13 cellular contexts compared by ENCODE assay signal in genomic region chr11:72758304-72758689, GRCh38. TPM values are rescaled to one million over a fixed set of nuclear protein-coding genes. Genes with fewer than 3 reads are reported as not detected.
DNase-seq lines count a peak whose midpoint lies in the region; ATAC-seq, FAIRE-seq and TF ChIP-seq lines count a peak whose summit lies in the region.
"Had no signal": no experiment of that assay in that cellular context is flagged by ENCODE, and none has a peak within 500 bp of the region (broad histone marks: within the 10 kb centered on the region; RNA-seq: fewer than 3 reads in every experiment).

No MANE protein-coding gene starts in this region.

- TF ChIP-seq POLR2A in HepG2 (IDR thresholded peaks at IDR 0.05; ENCODE audit: insufficient read depth in 1 of 2, low read depth in 2 of 2, low read length in 2 of 2) = no peak
- TF ChIP-seq POLR2A in right lobe of liver (IDR thresholded peaks at IDR 0.05) = no peak
- TF ChIP-seq POLR2A in adrenal gland (IDR thresholded peaks at IDR 0.05) = no peak

- POLR2A ChIA-PET in HepG2 (lab: Yijun Ruan, JAX) = interaction anchor here (1.1 kb wide), 1 partner anchor 36 kb away, joined by 3 read pairs; the partner anchor contains the start of gene STARD10

- TF ChIP-seq CTCF in HepG2 (CRISPR knock-in tag; IDR thresholded peaks at IDR 0.05) (no peak), right lobe of liver (IDR thresholded peaks at IDR 0.05) (no peak), adrenal gland (IDR thresholded peaks at IDR 0.05) (no peak)

- H3K9ac ChIP-seq in HepG2 (ENCODE audit: insufficient read depth, low read depth, low read length) = no peak overlapping the region

- DNase-seq in HepG2 (ENCODE audit: low spot score) = no peak
- no peak for DNase-seq in right lobe of liver
- peak in 1 of 7 donors; percentile 23 for DNase-seq in adrenal gland
- peak; percentile 81 for DNase-seq in glomerular visceral epithelial cell (ENCODE audit: extremely low spot score)
- DNase-seq in DMS53 (lab: John Stamatoyannopoulos, UW) = no peak
- no peak for DNase-seq in cerebellum (ENCODE audit: low spot score)
- DNase-seq: activated CD4-positive, alpha-beta T cell treated with anti-CD3 and anti-CD28 coated beads for 36 hours; dermis blood vessel endothelial cell; H7; stimulated activated CD4-positive, alpha-beta T cell treated with anti-CD3 and anti-CD28 coated beads, Interleukin-4, amount 100 ng/mL, for 4 hours had no signal

- intact Hi-C loops in HepG2 (cut with micrococcal nuclease; ENCODE audit: unreplicated experiment) = no loop called here
- intact Hi-C loops in right lobe of liver (cut with DNase I) = no loop called here
- intact Hi-C loops in adrenal gland (cut with DNase I) = no loop called here

- H3K36me3 ChIP-seq in HepG2 (replicated peaks in 1 of 2; ENCODE audit: control insufficient read depth in 1 of 2, insufficient read depth in 2 of 2, low read length in 2 of 2) (peaks cover 34 to 65% of the 10 kb centered on the region in 2 experiments), right lobe of liver (peaks cover 0 to 59% (median 25%) of the 10 kb centered on the region in 4 donors), adrenal gland (replicated peaks in 1 of 2) (peaks cover 0 to 26% of the 10 kb centered on the region in 2 donors)

- H3K4me1 ChIP-seq in HepG2 (ENCODE audit: insufficient read depth, low read length) (peaks cover 17% of the 10 kb centered on the region), right lobe of liver (peaks cover 0 to 15% (median 2%) of the 10 kb centered on the region in 4 donors), adrenal gland (replicated peaks in 1 of 2) (peaks cover 18 to 38% of the 10 kb centered on the region in 2 donors)

- in situ Hi-C loops in HepG2 (cut with HindIII; ENCODE audit: extremely low pct_ligation_motif_present, low pct_unique_long_range_greater_than_20kb) = no loop called here

- BruUV-seq in HepG2 (replicated peaks; lab: Mats Ljungman, UMichigan) = no TSS peak

- WGBS in HepG2 (ENCODE audit: low lambda C conversion rate) = 96% methylated on average over 4 of the region's 7 CpGs
- WGBS in right lobe of liver (ENCODE audit: insufficient coverage, low coverage, low lambda C conversion rate, missing lambda C conversion rate) = 85% methylated on average over 3 of the region's 7 CpGs
- 80 to 87% (median 86%) methylated on average over 4 to 7 of the region's 7 CpGs; no CpG with 5 or more reads in 1 of the 4 donors for WGBS in adrenal gland, 4 donors

- no peak for FAIRE-seq in HepG2 (lab: Jason Lieb, UNC)
- FAIRE-seq: D721Med had no signal

- no peaks in the 10 kb centered on the region for H3K9me3 ChIP-seq in HepG2 (ENCODE audit: low read length)
- no peaks in the 10 kb centered on the region for H3K9me3 ChIP-seq in right lobe of liver
- H3K9me3 ChIP-seq in adrenal gland (replicated peaks in 1 of 3) = no peaks in the 10 kb centered on the region

- H3K27ac ChIP-seq in HepG2 (ENCODE audit: extremely low read length, insufficient read depth, low read length) (no peak overlapping the region), right lobe of liver (no peak overlapping the region), adrenal gland (peak overlapping the region in 3 of 5 donors; percentile 33 to 66 (median 65))

- H2AFZ ChIP-seq in HepG2 (ENCODE audit: low read length) = no peak overlapping the region

- H3K4me2 ChIP-seq in HepG2 (ENCODE audit: low read depth, low read length) = no peak overlapping the region

- peaks cover 20% of the 10 kb centered on the region for H3K79me2 ChIP-seq in HepG2 (ENCODE audit: insufficient read depth, low read length)

- H3K4me3 ChIP-seq in HepG2 (replicated peaks in 1 of 3; ENCODE audit: insufficient read depth in 1 of 3, low read depth in 2 of 3, low read length in 3 of 3) (no peak overlapping the region), right lobe of liver (no peak overlapping the region), adrenal gland (no peak overlapping the region)

- TF ChIP-seq RAD21 in HepG2 (CRISPR knock-in tag; IDR thresholded peaks at IDR 0.05) = no peak

- 0 out of 2 replicates have a peak, but pooled peaks cover 3% of the 10 kb centered on the region for H4K20me1 ChIP-seq in HepG2 (ENCODE audit: insufficient read depth, low read length)

- ATAC-seq in HepG2 (no peak), right lobe of liver (no peak), HG02973 (IDR thresholded peaks at IDR 0.05; ENCODE audit: unreplicated experiment) (no peak), GM18867 (IDR thresholded peaks at IDR 0.05; ENCODE audit: unreplicated experiment) (no peak)
- ATAC-seq: activated CD4-positive, alpha-beta T cell treated with anti-CD3 and anti-CD28 coated beads for 36 hours had no signal

- H3K27me3 ChIP-seq in HepG2 (ENCODE audit: control insufficient read depth in 1 of 2, insufficient read depth in 2 of 2, low read length in 2 of 2) (no peaks in the 10 kb centered on the region), right lobe of liver (no peaks in the 10 kb centered on the region), adrenal gland (no peaks in the 10 kb centered on the region)

- TF ChIP-seq EP300 in HepG2 (IDR thresholded peaks at IDR 0.05; ENCODE audit: low read depth in 2 of 2, low read length in 2 of 2) = no peak
- no peak for TF ChIP-seq EP300 in HepG2 (CRISPR knock-in tag; IDR thresholded peaks at IDR 0.05; ENCODE audit: borderline replicate concordance)

- CTCF ChIA-PET in HepG2 (lab: Yijun Ruan, JAX; ENCODE audit: low intra/inter-chr PET ratio, low total read pairs) = no interaction called here

RNA-seq across cellular contexts. Expression of gene ARAP1, which starts 6.1 kb away (rescaled TPM):
- 55.2 and 55.5 TPM in 2 replicates for total RNA-seq in HepG2 (2016; rRNA removed; fragmentation: Illumina TruSeq; extraction: Trizol)
- 21.9 TPM in 2 replicates for total RNA-seq in HepG2 (2016; cell fraction: cytosol; rRNA removed; fragmentation: Illumina TruSeq; extraction: Trizol; ENCODE audit: low read depth)
- 49.1 and 52.3 TPM in 2 replicates for total RNA-seq in HepG2 (2016; cell fraction: insoluble cytoplasmic fraction; rRNA removed; fragmentation: Illumina TruSeq; extraction: Trizol)
- 15.6 and 18.1 TPM in 2 replicates for total RNA-seq in HepG2 (2016; cell fraction: membrane; rRNA removed; fragmentation: Illumina TruSeq; extraction: Trizol)
- total RNA-seq in HepG2 (2016; cell fraction: nucleus; rRNA removed; fragmentation: Illumina TruSeq; extraction: Trizol) = 76.5 and 77.3 TPM in 2 replicates
- 43.2 and 64.0 TPM in 2 replicates for polyA plus RNA-seq in HepG2 (2011; rRNA removed)
- polyA plus RNA-seq in HepG2 (2011; cell fraction: cytosol; rRNA removed) = 27.5 and 37.2 TPM in 2 replicates
- polyA plus RNA-seq in HepG2 (2011; cell fraction: nucleus; rRNA removed) = 341 and 362 TPM in 2 replicates
- polyA plus RNA-seq in HepG2 (2012) = 33.2 and 39.7 TPM in 2 replicates
- polyA plus RNA-seq in HepG2 (2016; cell fraction: cytosol; fragmentation: Illumina TruSeq; extraction: Trizol; ENCODE audit: low read depth) = 2.2 and 3.2 TPM in 2 replicates
- polyA plus RNA-seq in HepG2 (2016; cell fraction: insoluble cytoplasmic fraction; fragmentation: Illumina TruSeq; extraction: Trizol; ENCODE audit: low read depth) = 40.0 and 49.8 TPM in 2 replicates
- 5.5 and 6.6 TPM in 2 replicates for polyA plus RNA-seq in HepG2 (2016; cell fraction: membrane; fragmentation: Illumina TruSeq; extraction: Trizol; ENCODE audit: low read depth)
- 163 and 180 TPM in 2 replicates for polyA plus RNA-seq in HepG2 (2016; cell fraction: nucleus; fragmentation: Illumina TruSeq; extraction: Trizol; ENCODE audit: insufficient read depth, low read depth)
- 42.6 and 95.7 TPM in 2 replicates for polyA minus RNA-seq in HepG2 (2011; rRNA and poly(A)+ RNA removed; ENCODE audit: low replicate concordance)
- 32.2 and 38.2 TPM in 2 replicates for polyA minus RNA-seq in HepG2 (2011; cell fraction: cytosol; rRNA and poly(A)+ RNA removed)
- 73.1 and 90.3 TPM in 2 replicates for polyA minus RNA-seq in HepG2 (2011; cell fraction: nucleus; rRNA and poly(A)+ RNA removed)
- total RNA-seq in right lobe of liver = 10 to 100 TPM; 32.9 to 76.7 (median 41.2) TPM
- 100 to 1,000 TPM; 103 to 216 (median 153) TPM for total RNA-seq in adrenal gland
- polyA plus RNA-seq in adrenal gland = 100 to 1,000 TPM in 2 of 3 donors, 10 to 100 TPM in 1; 30.0 to 217 (median 150) TPM
- total RNA-seq in cerebellum = 23.0 TPM

RNA-seq across cellular contexts. Expression of gene STARD10, which starts 35.5 kb away (rescaled TPM):
- total RNA-seq in HepG2 (2016; rRNA removed; fragmentation: Illumina TruSeq; extraction: Trizol) (248 and 341 TPM in 2 replicates), right lobe of liver (100 to 1,000 TPM; 282 to 525 (median 330) TPM), adrenal gland (100 to 1,000 TPM; 190 to 425 (median 350) TPM), cerebellum (14.5 TPM)
- 1,658 and 1,675 TPM in 2 replicates for total RNA-seq in HepG2 (2016; cell fraction: cytosol; rRNA removed; fragmentation: Illumina TruSeq; extraction: Trizol; ENCODE audit: low read depth)
- 231 and 367 TPM in 2 replicates for total RNA-seq in HepG2 (2016; cell fraction: insoluble cytoplasmic fraction; rRNA removed; fragmentation: Illumina TruSeq; extraction: Trizol)
- total RNA-seq in HepG2 (2016; cell fraction: membrane; rRNA removed; fragmentation: Illumina TruSeq; extraction: Trizol) = 1,130 and 1,245 TPM in 2 replicates
- 138 and 147 TPM in 2 replicates for total RNA-seq in HepG2 (2016; cell fraction: nucleus; rRNA removed; fragmentation: Illumina TruSeq; extraction: Trizol)
- polyA plus RNA-seq in HepG2 (2011; rRNA removed) (260 and 311 TPM in 2 replicates), adrenal gland (100 to 1,000 TPM; 261 to 668 (median 513) TPM)
- polyA plus RNA-seq in HepG2 (2011; cell fraction: cytosol; rRNA removed) = 248 and 317 TPM in 2 replicates
- polyA plus RNA-seq in HepG2 (2011; cell fraction: nucleus; rRNA removed) = 146 and 149 TPM in 2 replicates
- 146 and 179 TPM in 2 replicates for polyA plus RNA-seq in HepG2 (2012)
- 2,121 and 2,355 TPM in 2 replicates for polyA plus RNA-seq in HepG2 (2016; cell fraction: cytosol; fragmentation: Illumina TruSeq; extraction: Trizol; ENCODE audit: low read depth)
- 324 and 400 TPM in 2 replicates for polyA plus RNA-seq in HepG2 (2016; cell fraction: insoluble cytoplasmic fraction; fragmentation: Illumina TruSeq; extraction: Trizol; ENCODE audit: low read depth)
- polyA plus RNA-seq in HepG2 (2016; cell fraction: membrane; fragmentation: Illumina TruSeq; extraction: Trizol; ENCODE audit: low read depth) = 1,491 and 1,549 TPM in 2 replicates
- polyA plus RNA-seq in HepG2 (2016; cell fraction: nucleus; fragmentation: Illumina TruSeq; extraction: Trizol; ENCODE audit: insufficient read depth, low read depth) = 357 and 378 TPM in 2 replicates
- polyA minus RNA-seq in HepG2 (2011; rRNA and poly(A)+ RNA removed; ENCODE audit: low replicate concordance) = 15.4 and 222 TPM in 2 replicates
- 77.0 and 88.8 TPM in 2 replicates for polyA minus RNA-seq in HepG2 (2011; cell fraction: cytosol; rRNA and poly(A)+ RNA removed)
- polyA minus RNA-seq in HepG2 (2011; cell fraction: nucleus; rRNA and poly(A)+ RNA removed) = 41.4 and 44.8 TPM in 2 replicates

RNA-seq across cellular contexts. Expression of gene ATG16L2, which starts 55.9 kb away (rescaled TPM):
- total RNA-seq in HepG2 (2016; rRNA removed; fragmentation: Illumina TruSeq; extraction: Trizol) = 0.79 and 6.2 TPM in 2 replicates
- 0.71 and 1.1 TPM in 2 replicates for total RNA-seq in HepG2 (2016; cell fraction: cytosol; rRNA removed; fragmentation: Illumina TruSeq; extraction: Trizol; ENCODE audit: low read depth)
- 0.88 and 6.5 TPM in 2 replicates for total RNA-seq in HepG2 (2016; cell fraction: insoluble cytoplasmic fraction; rRNA removed; fragmentation: Illumina TruSeq; extraction: Trizol)
- 0.93 and 2.4 TPM in 2 replicates for total RNA-seq in HepG2 (2016; cell fraction: membrane; rRNA removed; fragmentation: Illumina TruSeq; extraction: Trizol)
- 11.6 and 12.0 TPM in 2 replicates for total RNA-seq in HepG2 (2016; cell fraction: nucleus; rRNA removed; fragmentation: Illumina TruSeq; extraction: Trizol)
- 14.8 and 19.3 TPM in 2 replicates for polyA plus RNA-seq in HepG2 (2011; rRNA removed)
- 2.1 and 3.0 TPM in 2 replicates for polyA plus RNA-seq in HepG2 (2011; cell fraction: cytosol; rRNA removed)
- polyA plus RNA-seq in HepG2 (2011; cell fraction: nucleus; rRNA removed) = 251 and 263 TPM in 2 replicates
- polyA plus RNA-seq in HepG2 (2012) = 8.2 and 9.1 TPM in 2 replicates
- polyA plus RNA-seq in HepG2 (2016; cell fraction: cytosol; fragmentation: Illumina TruSeq; extraction: Trizol; ENCODE audit: low read depth) = 0.28 and 0.58 TPM in 2 replicates
- 0.75 and 1.2 TPM in 2 replicates for polyA plus RNA-seq in HepG2 (2016; cell fraction: insoluble cytoplasmic fraction; fragmentation: Illumina TruSeq; extraction: Trizol; ENCODE audit: low read depth)
- polyA plus RNA-seq in HepG2 (2016; cell fraction: membrane; fragmentation: Illumina TruSeq; extraction: Trizol; ENCODE audit: low read depth) = 0.56 and 0.72 TPM in 2 replicates
- 31.9 and 32.0 TPM in 2 replicates for polyA plus RNA-seq in HepG2 (2016; cell fraction: nucleus; fragmentation: Illumina TruSeq; extraction: Trizol; ENCODE audit: insufficient read depth, low read depth)
- polyA minus RNA-seq in HepG2 (2011; rRNA and poly(A)+ RNA removed; ENCODE audit: low replicate concordance) = 9.4 and 19.0 TPM in 2 replicates
- 0.69 and 0.97 TPM in 2 replicates for polyA minus RNA-seq in HepG2 (2011; cell fraction: cytosol; rRNA and poly(A)+ RNA removed)
- 25.1 and 27.8 TPM in 2 replicates for polyA minus RNA-seq in HepG2 (2011; cell fraction: nucleus; rRNA and poly(A)+ RNA removed)
- 10 to 100 TPM in 5 of 6 experiments, 1 to 10 TPM in 1; 8.6 to 23.8 (median 15.4) TPM for total RNA-seq in right lobe of liver
- 10 to 100 TPM in 7 of 8 donors, 1 to 10 TPM in 1; 9.2 to 70.0 (median 30.6) TPM for total RNA-seq in adrenal gland
- 100 to 1,000 TPM in 2 of 3 donors, 1 to 10 TPM in 1; 5.7 to 343 (median 129) TPM for polyA plus RNA-seq in adrenal gland
- total RNA-seq in cerebellum = 5.7 TPM

Comparison
In these comparisons a context has a peak if more than half of its experiments do, and no peak if none do; other contexts are left out.
1. H3K27ac ChIP-seq: peak in adrenal gland (3 of 5); none in HepG2 (single experiment) and right lobe of liver (0 of 3).